In the genomic region with DNA sequence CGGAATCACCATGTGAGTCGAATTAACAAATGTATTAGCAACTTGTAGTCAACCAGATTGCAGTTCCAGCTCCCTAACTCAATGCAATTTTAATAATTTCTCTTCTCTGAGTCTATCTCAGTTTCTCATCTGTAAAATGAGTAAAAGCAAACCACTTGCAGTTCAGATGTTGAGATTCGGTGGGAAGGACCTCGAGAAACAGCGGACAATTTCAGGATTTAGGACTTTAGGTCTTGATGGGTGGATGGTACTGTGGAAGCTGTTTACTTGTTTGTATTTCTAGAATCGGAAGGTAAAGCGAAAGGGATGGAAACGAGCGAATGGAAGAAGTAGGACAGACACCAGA, we compare ENCODE assay signal across 8 cellular contexts. TPM values are rescaled to one million over a fixed set of nuclear protein-coding genes. Genes with fewer than 3 reads are reported as not detected.
A peak's percentile ranks its signal among the peaks of the same experiment; 100 is the strongest.
DNase-seq lines count a peak whose midpoint lies in the region; ATAC-seq and TF ChIP-seq lines count a peak whose summit lies in the region.

No MANE protein-coding gene starts in this region.

- no peaks in the 10 kb centered on the region for H3K27me3 ChIP-seq in NT2/D1 (ENCODE audit: insufficient read depth, insufficient read length)
- H3K27me3 ChIP-seq in esophagus muscularis mucosa, result no peaks in the 10 kb centered on the region
- H3K27me3 ChIP-seq in gastrocnemius medialis, result no peaks in the 10 kb centered on the region

- no peak for DNase-seq in AG10803 (ENCODE audit: low read depth)
- no peak for DNase-seq in NT2/D1 (ENCODE audit: low read depth, low spot score)
- no peak for DNase-seq in esophagus muscularis mucosa (ENCODE audit: extremely low spot score)
- DNase-seq in gastrocnemius medialis, result no peak
- DNase-seq in NCI-H2081 treated with DMSO at 0.1 percent for 48 hours (lab: John Stamatoyannopoulos, UW), result no peak
- DNase-seq in stimulated activated CD4-positive, alpha-beta T cell treated with anti-CD3 and anti-CD28 coated beads, Interleukin-1b, Interleukin-23, amount 100 ng/mL, for 48 hours, result no peak
- DNase-seq in HPDE6-E6E7 (ENCODE audit: extremely low spot score), result no peak

- H3K9me3 ChIP-seq in NT2/D1 (ENCODE audit: insufficient read depth, low read length) (no peaks in the 10 kb centered on the region), esophagus muscularis mucosa (no peaks in the 10 kb centered on the region), gastrocnemius medialis (no peaks in the 10 kb centered on the region)

- in situ Hi-C loops in gastrocnemius medialis (cut with MboI; ENCODE audit: low sequenced_read_pairs in 4 of 4), result no loop called here

- TF ChIP-seq EP300 in esophagus muscularis mucosa (IDR thresholded peaks at IDR 0.05), result no peak

- peak; percentile 10 for ATAC-seq in GM21526 (IDR thresholded peaks at IDR 0.05; ENCODE audit: low FRiP score, unreplicated experiment)
- ATAC-seq in gastrocnemius medialis, result no peak

- H3K4me1 ChIP-seq in NT2/D1 (ENCODE audit: insufficient read depth, insufficient read length) (no peaks in the 10 kb centered on the region), esophagus muscularis mucosa (peaks cover 4 to 30% (median 18%) of the 10 kb centered on the region in 4 donors), gastrocnemius medialis (peaks cover 4 to 9% of the 10 kb centered on the region in 2 donors)

- TF ChIP-seq CTCF in AG10803 (conservative IDR thresholded peaks at IDR 0.05; ENCODE audit: low read length) (no peak), esophagus muscularis mucosa (IDR thresholded peaks at IDR 0.05) (no peak), gastrocnemius medialis (IDR thresholded peaks at IDR 0.05 in 4 of 5, conservative IDR thresholded peaks at IDR 0.05 in 1 of 5) (no peak)

- TF ChIP-seq POLR2A in esophagus muscularis mucosa (IDR thresholded peaks at IDR 0.05; ENCODE audit: low read depth), result no peak
- TF ChIP-seq POLR2A in gastrocnemius medialis (IDR thresholded peaks at IDR 0.05), result no peak

- intact Hi-C loops in esophagus muscularis mucosa (cut with DNase I), result no loop called here
- intact Hi-C loops in gastrocnemius medialis (cut with DNase I; ENCODE audit: low total_unique reads), result no loop called here

- H3K4me3 ChIP-seq in AG10803 (ENCODE audit: low read length), result peak overlapping the region; percentile 83
- peak overlapping the region; percentile 31 for H3K4me3 ChIP-seq in NT2/D1 (ENCODE audit: insufficient read length, low read depth)
- H3K4me3 ChIP-seq in esophagus muscularis mucosa, result peak overlapping the region; percentile 68 to 80 (median 75)
- peak overlapping the region; percentile 63 to 89 (median 71) for H3K4me3 ChIP-seq in gastrocnemius medialis

- peak overlapping the region; percentile 29 for H3K9ac ChIP-seq in NT2/D1 (ENCODE audit: insufficient read length, low read depth)

- WGBS in esophagus muscularis mucosa, result 8% methylated on average over 9 of the region's 9 CpGs

- no peaks in the 10 kb centered on the region for H3K36me3 ChIP-seq in NT2/D1 (ENCODE audit: insufficient read depth, insufficient read length, low read length)
- H3K36me3 ChIP-seq in esophagus muscularis mucosa, result no peaks in the 10 kb centered on the region
- H3K36me3 ChIP-seq in gastrocnemius medialis, result no peaks in the 10 kb centered on the region

- H3K27ac ChIP-seq in esophagus muscularis mucosa (replicated peaks in 1 of 4), result peak overlapping the region; percentile 83 to 86 (median 84)
- peak overlapping the region; percentile 65 to 82 (median 74) for H3K27ac ChIP-seq in gastrocnemius medialis

RNA-seq across cellular contexts. Expression of a gene that starts 0.5 kb away (rescaled TPM):
- total RNA-seq in esophagus muscularis mucosa, result 10 to 100 TPM; 16.4 to 29.9 (median 23.7) TPM
- 1 to 10 TPM; 1.6 to 5.9 (median 2.6) TPM for total RNA-seq in gastrocnemius medialis

RNA-seq across cellular contexts. Expression of a gene that starts 31.2 kb away (rescaled TPM):
- total RNA-seq in esophagus muscularis mucosa (1 to 10 TPM; 2.7 to 3.7 (median 3.7) TPM), gastrocnemius medialis (under 1 TPM in 1 of 4 donors, not detected in 3; 0.07 TPM)

Comparison
In these comparisons a context has a peak if more than half of its experiments do, and no peak if none do; other contexts are left out.
1. H3K4me3 ChIP-seq: peak in every context shown above with its lines; median percentile 83 in AG10803; 75 in esophagus muscularis mucosa; 71 in gastrocnemius medialis; 31 in NT2/D1.